10 cellular contexts compared by ENCODE assay signal in the genomic region with DNA sequence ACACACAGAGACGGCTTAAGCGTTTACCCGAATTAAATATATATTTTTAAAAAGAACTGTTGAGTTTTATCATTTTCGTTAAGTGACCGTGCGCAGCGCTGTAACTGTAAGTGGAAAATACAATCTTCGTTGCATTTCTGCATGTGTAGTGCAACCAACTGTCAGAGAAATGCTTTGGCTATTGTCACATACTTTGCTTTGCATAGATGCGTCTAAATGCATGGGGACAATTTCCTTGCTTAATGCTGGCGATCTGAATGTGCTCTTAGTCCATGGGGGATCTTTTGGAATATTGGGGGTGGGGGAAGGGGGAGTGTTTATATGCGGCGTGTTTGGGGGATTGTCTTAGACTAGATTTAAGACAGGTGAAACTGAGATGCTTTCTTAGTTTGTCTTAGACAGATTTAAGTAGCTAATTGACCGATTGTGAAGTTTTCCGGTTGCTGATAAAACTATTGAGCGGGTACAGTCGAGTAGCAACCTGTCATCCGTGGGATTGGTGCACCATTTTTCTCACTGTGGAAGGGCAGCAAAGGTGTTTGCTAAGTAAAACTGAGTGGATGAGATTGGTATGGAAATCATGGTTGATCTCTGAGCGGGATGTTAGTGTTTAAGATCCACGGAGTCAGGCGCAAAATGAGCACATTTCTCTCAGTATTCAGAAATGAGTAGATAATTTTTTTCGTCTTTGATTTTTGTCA. TPM values are rescaled to one million over a fixed set of nuclear protein-coding genes. Genes with fewer than 3 reads are reported as not detected.
DNase-seq lines count a peak whose midpoint lies in the region; ATAC-seq and TF ChIP-seq lines count a peak whose summit lies in the region.
"Had no signal": no experiment of that assay in that cellular context is flagged by ENCODE, and none has a peak within 500 bp of the region (broad histone marks: within the 10 kb centered on the region; RNA-seq: fewer than 3 reads in every experiment).

No MANE protein-coding gene starts in this region.

- no peaks in the 10 kb centered on the region for H3K36me3 Mint-ChIP-seq in T-helper 1 cell treated with Interleukin-12 subunit alpha and Interleukin-12 subunit beta and Interleukin-4 antibody, amounts not matched to agents 30 μg/mL and 1 μg/mL, for 36 hours (ENCODE audit: low read depth)

- in situ Hi-C loops in mammary epithelial cell (cut with MboI; ENCODE audit: low sequenced_read_pairs in 2 of 2), result no loop called here

- no peaks in the 10 kb centered on the region for H3K9me3 ChIP-seq in mammary epithelial cell (replicated peaks; ENCODE audit: insufficient read depth, low read length)
- no peaks in the 10 kb centered on the region for H3K9me3 ChIP-seq in lower lobe of right lung
- no peaks in the 10 kb centered on the region for H3K9me3 ChIP-seq in tibial artery

- no peak for TF ChIP-seq POLR2A in erythroblast (IDR thresholded peaks at IDR 0.05; ENCODE audit: low read length)

- ATAC-seq in lower lobe of right lung, result no peak
- no peak for ATAC-seq in HG03571 (IDR thresholded peaks at IDR 0.05; ENCODE audit: unreplicated experiment)
- ATAC-seq: activated CD8-positive, alpha-beta T cell treated with anti-CD3 and anti-CD28 coated beads, Interleukin-2, amount 10 ng/mL, durations not matched to agents 7 days and 5 days had no signal

- H3K4me3 ChIP-seq in mammary epithelial cell (replicated peaks in 1 of 3; ENCODE audit: insufficient read depth in 1 of 3, low read depth in 2 of 3, low read length in 3 of 3) (peak overlapping the region; percentile 56 to 76 (median 72)), lower lobe of right lung (peak overlapping the region; percentile 56), tibial artery (peak overlapping the region; percentile 52 to 62)
- H3K4me3 ChIP-seq: BLaER1 had no signal

- H3K36me3 ChIP-seq in mammary epithelial cell (ENCODE audit: insufficient read depth, low read length) (no peaks in the 10 kb centered on the region), lower lobe of right lung (no peaks in the 10 kb centered on the region), tibial artery (no peaks in the 10 kb centered on the region)
- H3K36me3 ChIP-seq: BLaER1 had no signal

- H3K27me3 ChIP-seq in mammary epithelial cell (ENCODE audit: insufficient read depth, low read length), result no peaks in the 10 kb centered on the region
- H3K27me3 ChIP-seq in lower lobe of right lung (ENCODE audit: low read depth), result peaks cover 65% of the 10 kb centered on the region
- H3K27me3 ChIP-seq in tibial artery, result peaks cover 0 to 11% of the 10 kb centered on the region in 2 donors
- H3K27me3 ChIP-seq: BLaER1 had no signal

- no peak for DNase-seq in T-helper 1 cell
- no peak for DNase-seq in mammary epithelial cell
- DNase-seq in lower lobe of right lung, result no peak
- no peak for DNase-seq in tibial artery
- DNase-seq in erythroblast (lab: John Stamatoyannopoulos, UW), result no peak
- no peak for DNase-seq in mesenteric fat pad (ENCODE audit: low spot score)
- DNase-seq: activated CD8-positive, alpha-beta T cell treated with anti-CD3 and anti-CD28 coated beads, Interleukin-2, amount 10 ng/mL, durations not matched to agents 7 days and 5 days had no signal

- H3K27ac ChIP-seq in mammary epithelial cell (ENCODE audit: insufficient read depth, low read depth, low read length) (peak overlapping the region; percentile 95), lower lobe of right lung (no peak overlapping the region), tibial artery (peak overlapping the region in 1 of 2 donors; percentile 77)
- H3K27ac ChIP-seq: BLaER1 had no signal

- H3K27ac Mint-ChIP-seq in T-helper 1 cell treated with Interleukin-12 subunit alpha and Interleukin-12 subunit beta and Interleukin-4 antibody, amounts not matched to agents 30 μg/mL and 1 μg/mL, for 36 hours, result peak overlapping the region; percentile 56
- H3K27ac Mint-ChIP-seq: activated CD8-positive, alpha-beta T cell treated with anti-CD3 and anti-CD28 coated beads, Interleukin-2, amount 10 ng/mL, durations not matched to agents 7 days and 5 days had no signal

- H4K20me1 ChIP-seq in mammary epithelial cell (ENCODE audit: insufficient read depth, low read length), result no peaks in the 10 kb centered on the region
- H4K20me1 ChIP-seq: BLaER1 had no signal

- 1% methylated on average over 19 of the region's 21 CpGs for WGBS in mammary epithelial cell (ENCODE audit: low coverage, missing lambda C conversion rate)

- no TSS peak for BruUV-seq in mammary epithelial cell (replicated peaks; lab: Mats Ljungman, UMichigan)

- H3K4me2 ChIP-seq in mammary epithelial cell (ENCODE audit: insufficient read depth, low read depth, low read length), result peak overlapping the region; percentile 93
- H3K4me2 ChIP-seq: BLaER1 had no signal

- H3K4me3 Mint-ChIP-seq in T-helper 1 cell treated with Interleukin-12 subunit alpha and Interleukin-12 subunit beta and Interleukin-4 antibody, amounts not matched to agents 30 μg/mL and 1 μg/mL, for 36 hours, result no peak overlapping the region
- H3K4me3 Mint-ChIP-seq: activated CD8-positive, alpha-beta T cell treated with anti-CD3 and anti-CD28 coated beads, Interleukin-2, amount 10 ng/mL, durations not matched to agents 7 days and 5 days had no signal

- dilution Hi-C loops in mammary epithelial cell (cut with HindIII; ENCODE audit: low sequenced_read_pairs), result loop anchor here (5.0 kb wide), 1 partner anchor 76 kb away; no protein-coding TSS in a partner anchor

- peaks cover 39% of the 10 kb centered on the region for H3K79me2 ChIP-seq in mammary epithelial cell (ENCODE audit: insufficient read depth, low read length)

- H3K27me3 Mint-ChIP-seq in T-helper 1 cell treated with Interleukin-12 subunit alpha and Interleukin-12 subunit beta and Interleukin-4 antibody, amounts not matched to agents 30 μg/mL and 1 μg/mL, for 36 hours (ENCODE audit: low read depth), result peaks cover 65% of the 10 kb centered on the region

- CTCF ChIA-PET in mammary epithelial cell (lab: Charles Lee; ENCODE audit: low non-redundant PET), result no interaction called here

- H2AFZ ChIP-seq in mammary epithelial cell (ENCODE audit: low read depth, low read length), result peak overlapping the region; percentile 78

- TF ChIP-seq CTCF in mammary epithelial cell (conservative IDR thresholded peaks at IDR 0.05 in 1 of 2, IDR thresholded peaks at IDR 0.05 in 1 of 2; ENCODE audit: extremely low read depth in 1 of 2, insufficient read depth in 1 of 2, low read depth in 1 of 2, low read length in 2 of 2) (no peak), lower lobe of right lung (IDR thresholded peaks at IDR 0.05) (no peak), tibial artery (IDR thresholded peaks at IDR 0.05) (no peak)

- intact Hi-C loops in mammary epithelial cell (cut with micrococcal nuclease) (loop anchor here (1.0 to 2.0 kb wide), 4 partner anchors 47 to 112 kb away; no protein-coding TSS in a partner anchor), lower lobe of right lung (cut with DNase I) (no loop called here), tibial artery (cut with DNase I; ENCODE audit: low total_unique reads) (no loop called here)

- peaks cover 4% of the 10 kb centered on the region for H3K9me3 Mint-ChIP-seq in T-helper 1 cell treated with Interleukin-12 subunit alpha and Interleukin-12 subunit beta and Interleukin-4 antibody, amounts not matched to agents 30 μg/mL and 1 μg/mL, for 36 hours

- H3K4me1 Mint-ChIP-seq in T-helper 1 cell treated with Interleukin-12 subunit alpha and Interleukin-12 subunit beta and Interleukin-4 antibody, amounts not matched to agents 30 μg/mL and 1 μg/mL, for 36 hours (ENCODE audit: low read depth), result no peaks in the 10 kb centered on the region

- peak overlapping the region; percentile 94 for H3K9ac ChIP-seq in mammary epithelial cell (ENCODE audit: insufficient read depth, low read length)
- H3K9ac ChIP-seq: BLaER1 had no signal

- H3K4me1 ChIP-seq in mammary epithelial cell (ENCODE audit: insufficient read depth, low read length), result peaks cover 38% of the 10 kb centered on the region
- H3K4me1 ChIP-seq in lower lobe of right lung, result peaks cover 5% of the 10 kb centered on the region
- peaks cover 0 to 34% (median 14%) of the 10 kb centered on the region in 4 donors for H3K4me1 ChIP-seq in tibial artery
- H3K4me1 ChIP-seq: BLaER1 had no signal

RNA-seq across cellular contexts. Expression of a gene that starts 0.5 kb away (rescaled TPM):
- total RNA-seq in mammary epithelial cell (10 to 100 TPM; 15.7 to 20.0 TPM), lower lobe of right lung (1.6 TPM), mesenteric fat pad (not detected)
- 40.4 TPM for polyA plus RNA-seq in mammary epithelial cell
- polyA minus RNA-seq in mammary epithelial cell, result 15.3 TPM
- total RNA-seq: activated CD8-positive, alpha-beta T cell treated with anti-CD3 and anti-CD28 coated beads, Interleukin-2, amount 10 ng/mL, durations not matched to agents 7 days and 5 days had no signal

RNA-seq across cellular contexts. Expression of a gene that starts 22.7 kb away (rescaled TPM):
- total RNA-seq in mammary epithelial cell (under 1 TPM; 0.17 to 0.24 TPM), lower lobe of right lung (not detected), mesenteric fat pad (not detected)
- 0.02 TPM for polyA plus RNA-seq in mammary epithelial cell
- not detected for polyA minus RNA-seq in mammary epithelial cell
- total RNA-seq: activated CD8-positive, alpha-beta T cell treated with anti-CD3 and anti-CD28 coated beads, Interleukin-2, amount 10 ng/mL, durations not matched to agents 7 days and 5 days had no signal
